In the genomic region with DNA sequence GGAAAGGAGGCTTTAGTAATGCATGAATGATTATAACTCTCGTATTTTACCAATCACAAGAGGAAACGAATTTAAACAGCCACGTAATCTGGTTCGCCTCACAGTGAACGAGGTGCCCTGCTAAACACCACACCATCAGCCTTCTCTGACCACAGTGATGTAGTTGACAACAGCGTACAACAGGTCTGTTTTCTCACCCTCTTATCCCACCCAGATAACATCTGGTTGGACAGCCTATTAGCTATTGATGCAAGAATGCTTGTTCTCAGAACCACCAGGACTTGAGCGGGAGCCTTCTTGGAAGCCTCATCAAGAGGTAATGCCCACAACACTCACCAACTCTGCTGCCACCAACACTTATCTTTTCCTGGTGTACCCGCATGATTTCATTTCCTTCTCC, we compare ENCODE assay signal across 25 cellular contexts. TPM values are rescaled to one million over a fixed set of nuclear protein-coding genes. Genes with fewer than 3 reads are reported as not detected.
"Had no signal": no experiment of that assay in that cellular context is flagged by ENCODE, and none has a peak within 500 bp of the region (broad histone marks: within the 10 kb centered on the region; RNA-seq: fewer than 3 reads in every experiment).

No MANE protein-coding gene starts in this region.

- H2AFZ ChIP-seq: hepatocyte had no signal

- FAIRE-seq: TTC549 had no signal

- H3K4me2 ChIP-seq: hepatocyte had no signal

- H3K27ac Mint-ChIP-seq: activated CD4-positive, alpha-beta T cell treated with anti-CD3 and anti-CD28 coated beads, Interleukin-2, amount 10 ng/mL, durations not matched to agents 7 days and 5 days; activated CD8-positive, alpha-beta memory T cell treated with anti-CD3 and anti-CD28 coated beads, Interleukin-2, amount 10 ng/mL, durations not matched to agents 7 days and 5 days; activated CD8-positive, alpha-beta T cell treated with anti-CD3 and anti-CD28 coated beads for 36 hours; activated naive CD8-positive, alpha-beta T cell treated with anti-CD3 and anti-CD28 coated beads, Interleukin-2, amount 50 U/mL, for 24 hours; activated T-helper 1 cell treated with anti-CD3 and anti-CD28 coated beads, Interleukin-12 subunit alpha, Interleukin-12 subunit beta, Interleukin-2, Interleukin-4 antibody, amounts not matched to agents 30 ng/mL and 10 ng/mL and 1 ng/mL, durations not matched to agents 14 hours and 24 hours and 36 hours; naive thymus-derived CD4-positive, alpha-beta T cell; stimulated activated naive B cell treated with anti-CD40 and anti-IgM and Interleukin-4, amounts not matched to agents 10 μg/mL and 1 μg/mL and 100 μg/mL, for 72 hours had no signal

- H3K4me3 ChIP-seq: body of pancreas, hepatocyte, lower lobe of right lung, thyroid gland had no signal

- H3K36me3 ChIP-seq: lower lobe of right lung, thyroid gland had no signal

- DNase-seq: activated CD4-positive, alpha-beta T cell treated with anti-CD3 and anti-CD28 coated beads, Interleukin-2, amount 10 ng/mL, durations not matched to agents 7 days and 5 days; activated CD4-positive, CD25-positive, alpha-beta regulatory T cell treated with anti-CD3 and anti-CD28 coated beads, Interleukin-2, amount 50 U/mL, for 72 hours; activated CD8-positive, alpha-beta memory T cell treated with anti-CD3 and anti-CD28 coated beads, Interleukin-2, amount 10 ng/mL, durations not matched to agents 7 days and 5 days; activated CD8-positive, alpha-beta T cell treated with anti-CD3 and anti-CD28 coated beads for 36 hours; activated gamma-delta T cell; activated naive CD4-positive, alpha-beta T cell treated with anti-CD3 and anti-CD28 coated beads, Interleukin-2, amount 50 U/mL, for 16 hours; activated naive CD8-positive, alpha-beta T cell treated with anti-CD3 and anti-CD28 coated beads, Interleukin-2, amount 50 U/mL, for 24 hours; activated T-cell treated with anti-CD3 and anti-CD28 coated beads for 4 hours; body of pancreas; central memory CD4-positive, alpha-beta T cell; dermis blood vessel endothelial cell; effector CD8-positive, alpha-beta T cell; left colon; lower lobe of right lung; naive thymus-derived CD4-positive, alpha-beta T cell; stimulated activated CD4-positive, alpha-beta T cell treated with anti-CD3 and anti-CD28 coated beads, Interleukin-2, amount 100 ng/mL, for 48 hours; stimulated activated CD8-positive, alpha-beta memory T cell treated with anti-CD3 and anti-CD28 coated beads, Interleukin-4, amount 100 ng/mL, for 48 hours; stimulated activated naive B cell treated with anti-CD40 and anti-IgM and Interleukin-4, amounts not matched to agents 10 μg/mL and 1 μg/mL and 100 μg/mL, for 72 hours; T-helper 1 cell; thyroid gland; WERI-Rb-1 had no signal

- H3K9me3 ChIP-seq: body of pancreas, lower lobe of right lung, thyroid gland had no signal

- H3K4me1 ChIP-seq: body of pancreas, lower lobe of right lung, thyroid gland had no signal

- H3K4me1 Mint-ChIP-seq: activated CD4-positive, alpha-beta T cell treated with anti-CD3 and anti-CD28 coated beads, Interleukin-2, amount 10 ng/mL, durations not matched to agents 7 days and 5 days; activated CD8-positive, alpha-beta memory T cell treated with anti-CD3 and anti-CD28 coated beads, Interleukin-2, amount 10 ng/mL, durations not matched to agents 7 days and 5 days; naive thymus-derived CD4-positive, alpha-beta T cell; stimulated activated naive B cell treated with anti-CD40 and anti-IgM and Interleukin-4, amounts not matched to agents 10 μg/mL and 1 μg/mL and 100 μg/mL, for 72 hours had no signal

- H3K36me3 Mint-ChIP-seq: activated CD8-positive, alpha-beta memory T cell treated with anti-CD3 and anti-CD28 coated beads, Interleukin-2, amount 10 ng/mL, durations not matched to agents 7 days and 5 days; naive thymus-derived CD4-positive, alpha-beta T cell; stimulated activated naive B cell treated with anti-CD40 and anti-IgM and Interleukin-4, amounts not matched to agents 10 μg/mL and 1 μg/mL and 100 μg/mL, for 72 hours had no signal

- H3K79me2 ChIP-seq: hepatocyte had no signal

- H3K27me3 ChIP-seq: body of pancreas, foreskin keratinocyte, hepatocyte, thyroid gland had no signal

- H3K4me3 Mint-ChIP-seq: activated CD4-positive, alpha-beta T cell treated with anti-CD3 and anti-CD28 coated beads, Interleukin-2, amount 10 ng/mL, durations not matched to agents 7 days and 5 days; activated CD8-positive, alpha-beta memory T cell treated with anti-CD3 and anti-CD28 coated beads, Interleukin-2, amount 10 ng/mL, durations not matched to agents 7 days and 5 days; activated CD8-positive, alpha-beta T cell treated with anti-CD3 and anti-CD28 coated beads for 36 hours; activated naive CD8-positive, alpha-beta T cell treated with anti-CD3 and anti-CD28 coated beads, Interleukin-2, amount 50 U/mL, for 24 hours; activated T-helper 1 cell treated with anti-CD3 and anti-CD28 coated beads, Interleukin-12 subunit alpha, Interleukin-12 subunit beta, Interleukin-2, Interleukin-4 antibody, amounts not matched to agents 30 ng/mL and 10 ng/mL and 1 ng/mL, durations not matched to agents 14 hours and 24 hours and 36 hours; naive thymus-derived CD4-positive, alpha-beta T cell; stimulated activated naive B cell treated with anti-CD40 and anti-IgM and Interleukin-4, amounts not matched to agents 10 μg/mL and 1 μg/mL and 100 μg/mL, for 72 hours had no signal

- ATAC-seq: activated CD8-positive, alpha-beta memory T cell treated with anti-CD3 and anti-CD28 coated beads, Interleukin-2, amount 10 ng/mL, durations not matched to agents 7 days and 5 days; activated CD8-positive, alpha-beta T cell treated with anti-CD3 and anti-CD28 coated beads for 36 hours; activated naive CD8-positive, alpha-beta T cell treated with anti-CD3 and anti-CD28 coated beads, Interleukin-2, amount 50 U/mL, for 24 hours; body of pancreas; left colon; lower lobe of right lung; naive thymus-derived CD4-positive, alpha-beta T cell; stimulated activated naive B cell treated with anti-CD40 and anti-IgM and Interleukin-4, amounts not matched to agents 10 μg/mL and 1 μg/mL and 100 μg/mL, for 72 hours had no signal

- H3K27ac ChIP-seq: body of pancreas, foreskin keratinocyte, hepatocyte, lower lobe of right lung, thyroid gland, WERI-Rb-1 had no signal

- H3K9me3 Mint-ChIP-seq: activated CD4-positive, alpha-beta T cell treated with anti-CD3 and anti-CD28 coated beads, Interleukin-2, amount 10 ng/mL, durations not matched to agents 7 days and 5 days; activated CD8-positive, alpha-beta T cell treated with anti-CD3 and anti-CD28 coated beads for 36 hours; activated naive CD8-positive, alpha-beta T cell treated with anti-CD3 and anti-CD28 coated beads, Interleukin-2, amount 50 U/mL, for 24 hours; activated T-helper 1 cell treated with anti-CD3 and anti-CD28 coated beads, Interleukin-12 subunit alpha, Interleukin-12 subunit beta, Interleukin-2, Interleukin-4 antibody, amounts not matched to agents 30 ng/mL and 10 ng/mL and 1 ng/mL, durations not matched to agents 14 hours and 24 hours and 36 hours; naive thymus-derived CD4-positive, alpha-beta T cell; stimulated activated naive B cell treated with anti-CD40 and anti-IgM and Interleukin-4, amounts not matched to agents 10 μg/mL and 1 μg/mL and 100 μg/mL, for 72 hours had no signal

RNA-seq across cellular contexts. Expression of gene SLC1A3, which starts 23.3 kb away (rescaled TPM):
- total RNA-seq: activated CD4-positive, alpha-beta T cell treated with anti-CD3 and anti-CD28 coated beads, Interleukin-2, amount 10 ng/mL, durations not matched to agents 7 days and 5 days; activated CD8-positive, alpha-beta memory T cell treated with anti-CD3 and anti-CD28 coated beads, Interleukin-2, amount 10 ng/mL, durations not matched to agents 7 days and 5 days; activated T-helper 1 cell treated with anti-CD3 and anti-CD28 coated beads, Interleukin-12 subunit alpha, Interleukin-12 subunit beta, Interleukin-2, Interleukin-4 antibody, amounts not matched to agents 30 ng/mL and 10 ng/mL and 1 ng/mL, durations not matched to agents 14 hours and 24 hours and 36 hours had no signal
- polyA plus RNA-seq: naive thymus-derived CD4-positive, alpha-beta T cell had no signal
